In the genomic region with DNA sequence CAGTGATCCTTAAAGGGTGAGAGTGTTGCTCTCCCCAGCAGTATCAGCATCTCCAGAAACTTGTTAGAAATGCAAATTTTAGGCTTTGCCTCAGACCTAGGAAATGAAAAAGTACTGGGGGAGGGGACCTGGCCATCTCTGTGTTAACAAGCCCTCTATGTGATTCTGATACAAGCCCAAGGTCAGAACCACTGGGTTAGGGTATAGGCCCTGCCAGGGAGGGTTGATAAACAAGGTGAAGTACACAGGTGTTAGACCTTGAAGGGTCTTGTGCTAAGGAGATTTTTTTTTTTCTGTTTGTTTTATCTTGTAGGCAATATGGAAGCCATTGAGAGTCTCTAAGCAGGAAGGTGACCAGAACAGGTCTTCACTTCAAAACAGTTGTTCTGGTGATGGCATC, we compare ENCODE assay signal across 18 cellular contexts. TPM values are rescaled to one million over a fixed set of nuclear protein-coding genes. Genes with fewer than 3 reads are reported as not detected.
A peak's percentile ranks its signal among the peaks of the same experiment; 100 is the strongest.
DNase-seq lines count a peak whose midpoint lies in the region; ATAC-seq, FAIRE-seq and TF ChIP-seq lines count a peak whose summit lies in the region.
"Had no signal": no experiment of that assay in that cellular context is flagged by ENCODE, and none has a peak within 500 bp of the region (broad histone marks: within the 10 kb centered on the region; RNA-seq: fewer than 3 reads in every experiment).

No MANE protein-coding gene starts in this region.

- no peaks in the 10 kb centered on the region for H3K79me2 ChIP-seq in mesendoderm (ENCODE audit: control insufficient read depth, insufficient read depth, low read length)

- no peaks in the 10 kb centered on the region for H3K9me3 ChIP-seq in SJCRH30 (replicated peaks)
- H3K9me3 ChIP-seq: BE2C, HAP-1 had no signal

- H3K4ac ChIP-seq in mesendoderm (ENCODE audit: low read depth, low read length), result no peak overlapping the region

- intact Hi-C loops in Right ventricle myocardium superior (cut with DNase I), result no loop called here

- H3K56ac ChIP-seq in mesendoderm (ENCODE audit: low read length), result peak overlapping the region; percentile 53

- H3K4me1 ChIP-seq in SJCRH30, result peaks cover 8% of the 10 kb centered on the region; the same call in 1 of the 2 replicates
- peaks cover 3% of the 10 kb centered on the region for H3K4me1 ChIP-seq in mesendoderm (ENCODE audit: control insufficient read depth, low read depth, low read length)
- H3K4me1 ChIP-seq: HAP-1 had no signal

- no peak overlapping the region for H2BK15ac ChIP-seq in mesendoderm (replicated peaks; ENCODE audit: low read depth)

- H3K36me3 ChIP-seq in SJCRH30 (no peaks in the 10 kb centered on the region), mesendoderm (ENCODE audit: control insufficient read depth, insufficient read depth, low read length) (no peaks in the 10 kb centered on the region)
- H3K36me3 ChIP-seq: BE2C, HAP-1 had no signal

- no peak overlapping the region for H4K5ac ChIP-seq in mesendoderm (ENCODE audit: low read length)

- POLR2A ChIA-PET in GM10248 (lab: Yijun Ruan, JAX), result no interaction called here

- peak overlapping the region; percentile 39 for H3K18ac ChIP-seq in mesendoderm (ENCODE audit: low read length)

- no peak overlapping the region for H3K9ac ChIP-seq in mesendoderm (ENCODE audit: low read length)
- H3K9ac ChIP-seq: GM23248 had no signal

- H3K23ac ChIP-seq in mesendoderm (ENCODE audit: low read length), result no peak overlapping the region

- H3K4me3 ChIP-seq in SJCRH30 (no peak overlapping the region), mesendoderm (ENCODE audit: low read length) (no peak overlapping the region)
- H3K4me3 ChIP-seq: GM23248, HAP-1 had no signal

- no peak overlapping the region for H2AK5ac ChIP-seq in mesendoderm (ENCODE audit: low read length)

- TF ChIP-seq CTCF in GM10248 (IDR thresholded peaks at IDR 0.05; ENCODE audit: control extremely low read depth, extremely low read depth, low read depth, missing control alignments), result no peak

- no peaks in the 10 kb centered on the region for H3K79me1 ChIP-seq in mesendoderm (ENCODE audit: low read length)

- no peak overlapping the region for H3K4me2 ChIP-seq in mesendoderm (ENCODE audit: low read length)

- DNase-seq in GM18507 (ENCODE audit: extremely low spot score, insufficient read length, low read depth) (no peak), SJCRH30 (no peak), mesendoderm (peak; percentile 46), Right ventricle myocardium superior (no peak), GM10248 (ENCODE audit: extremely low spot score) (no peak)
- no peak for DNase-seq in NK-92 treated with Interleukin-12 subunit alpha and Interleukin-12 subunit beta, amount 100 ng/mL, for 24 hours (lab: John Stamatoyannopoulos, UW)
- DNase-seq: BE2C; C1 segment of cervical spinal cord; CD4-positive, CD25-positive, alpha-beta regulatory T cell; CD8-positive, alpha-beta memory T cell; COR-L47; DMS 273 treated with DMSO at 0.1 percent for 48 hours; DMS53; DND-41; EL; GM23248 had no signal

- H4K8ac ChIP-seq in mesendoderm (ENCODE audit: low read depth, low read length), result no peak overlapping the region

- CTCF ChIA-PET in GM10248 (lab: Yijun Ruan, JAX), result interaction anchor here (1.0 to 1.6 kb wide), 5 partner anchors 10 to 488 kb away, joined by 3 to 6 read pairs (median 4); no protein-coding TSS in a partner anchor

- FAIRE-seq in GM18507 (lab: Jason Lieb, UNC), result peak; percentile 69

- H3K27me3 ChIP-seq in SJCRH30 (no peaks in the 10 kb centered on the region), mesendoderm (ENCODE audit: insufficient read depth, low read length, poor library complexity) (no peaks in the 10 kb centered on the region)
- H3K27me3 ChIP-seq: BE2C had no signal

- H2BK5ac ChIP-seq in mesendoderm (ENCODE audit: low read length), result no peak overlapping the region

- H3K27ac ChIP-seq in SJCRH30 (peak overlapping the region; percentile 74; the same call in 1 of the 2 replicates), mesendoderm (ENCODE audit: low read depth, low read length) (no peak overlapping the region)
- H3K27ac ChIP-seq: GM23248 had no signal

- no peak for ATAC-seq in Right ventricle myocardium superior (ENCODE audit: poor library complexity)

- H2BK120ac ChIP-seq in mesendoderm (ENCODE audit: low read depth, low read length), result no peak overlapping the region

RNA-seq across cellular contexts. Expression of a gene that starts 45.9 kb away (rescaled TPM):
- total RNA-seq in SJCRH30 (2014; rRNA removed; shearing (Covaris generic)), result 46.8 and 46.9 TPM in 2 replicates
- polyA plus RNA-seq in mesendoderm (2013, experiment 1 of 2), result 101 TPM
- 98.0 TPM for polyA plus RNA-seq in mesendoderm (2013, experiment 2 of 2)
- 57.4 TPM for total RNA-seq in Right ventricle myocardium superior
- total RNA-seq: HT1080 had no signal
